In the genomic region with DNA sequence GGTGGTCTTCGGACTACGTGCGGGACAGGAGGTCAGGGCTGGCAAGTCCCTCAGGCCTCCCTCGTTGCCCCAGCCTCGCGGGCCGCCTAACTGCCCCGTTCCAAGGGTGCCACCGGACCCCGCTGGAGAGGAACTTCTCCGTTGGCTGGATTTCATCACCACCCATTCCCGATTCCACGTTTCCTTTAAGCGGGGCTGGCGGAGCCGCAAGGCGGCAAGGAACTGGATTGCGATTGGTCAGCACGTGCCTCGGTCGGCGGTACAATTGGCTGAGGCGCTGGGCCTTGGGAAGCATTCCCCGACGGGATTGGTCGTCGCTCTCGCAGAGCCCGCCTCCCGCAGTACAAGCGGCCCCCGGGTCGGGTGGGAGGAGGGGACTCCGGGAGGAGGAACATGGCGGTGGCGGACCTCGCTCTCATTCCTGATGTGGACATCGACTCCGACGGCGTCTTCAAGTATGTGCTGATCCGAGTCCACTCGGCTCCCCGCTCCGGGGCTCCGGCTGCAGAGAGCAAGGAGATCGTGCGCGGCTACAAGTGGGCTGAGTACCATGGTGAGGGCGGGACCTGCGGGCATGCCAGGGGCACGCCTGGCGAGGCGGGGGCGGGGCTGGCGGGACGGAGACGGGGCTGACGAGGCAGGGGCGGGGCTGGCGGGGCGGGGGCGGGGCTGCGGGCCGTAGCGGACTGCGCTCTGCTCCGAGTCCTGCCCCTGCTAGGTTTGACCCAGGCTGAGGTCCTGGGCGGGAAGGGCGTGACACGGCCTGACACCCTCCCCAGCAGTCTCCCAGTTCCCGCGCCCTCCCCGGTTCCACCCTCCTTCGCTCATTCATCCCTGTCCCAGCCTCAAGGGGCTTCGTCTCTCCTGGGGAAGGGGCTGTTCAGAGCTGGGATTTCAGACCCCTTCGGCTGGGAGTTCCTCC, we compare ENCODE assay signal across 1 cellular context.
A peak's percentile ranks its signal among the peaks of the same experiment; 100 is the strongest.
TF ChIP-seq lines count a peak whose summit lies in the region.

PHPT1 (plus strand) TSS at position 372 of the 922 bp plus-strand sequence; CDS start at position 394, 22 bp downstream.

TF ChIP-seq in HepG2, 621 proteins besides CTCF, POLR2A, EP300 and RAD21 (continued from another document and continues in another):
- TF ChIP-seq, protein P1, sequence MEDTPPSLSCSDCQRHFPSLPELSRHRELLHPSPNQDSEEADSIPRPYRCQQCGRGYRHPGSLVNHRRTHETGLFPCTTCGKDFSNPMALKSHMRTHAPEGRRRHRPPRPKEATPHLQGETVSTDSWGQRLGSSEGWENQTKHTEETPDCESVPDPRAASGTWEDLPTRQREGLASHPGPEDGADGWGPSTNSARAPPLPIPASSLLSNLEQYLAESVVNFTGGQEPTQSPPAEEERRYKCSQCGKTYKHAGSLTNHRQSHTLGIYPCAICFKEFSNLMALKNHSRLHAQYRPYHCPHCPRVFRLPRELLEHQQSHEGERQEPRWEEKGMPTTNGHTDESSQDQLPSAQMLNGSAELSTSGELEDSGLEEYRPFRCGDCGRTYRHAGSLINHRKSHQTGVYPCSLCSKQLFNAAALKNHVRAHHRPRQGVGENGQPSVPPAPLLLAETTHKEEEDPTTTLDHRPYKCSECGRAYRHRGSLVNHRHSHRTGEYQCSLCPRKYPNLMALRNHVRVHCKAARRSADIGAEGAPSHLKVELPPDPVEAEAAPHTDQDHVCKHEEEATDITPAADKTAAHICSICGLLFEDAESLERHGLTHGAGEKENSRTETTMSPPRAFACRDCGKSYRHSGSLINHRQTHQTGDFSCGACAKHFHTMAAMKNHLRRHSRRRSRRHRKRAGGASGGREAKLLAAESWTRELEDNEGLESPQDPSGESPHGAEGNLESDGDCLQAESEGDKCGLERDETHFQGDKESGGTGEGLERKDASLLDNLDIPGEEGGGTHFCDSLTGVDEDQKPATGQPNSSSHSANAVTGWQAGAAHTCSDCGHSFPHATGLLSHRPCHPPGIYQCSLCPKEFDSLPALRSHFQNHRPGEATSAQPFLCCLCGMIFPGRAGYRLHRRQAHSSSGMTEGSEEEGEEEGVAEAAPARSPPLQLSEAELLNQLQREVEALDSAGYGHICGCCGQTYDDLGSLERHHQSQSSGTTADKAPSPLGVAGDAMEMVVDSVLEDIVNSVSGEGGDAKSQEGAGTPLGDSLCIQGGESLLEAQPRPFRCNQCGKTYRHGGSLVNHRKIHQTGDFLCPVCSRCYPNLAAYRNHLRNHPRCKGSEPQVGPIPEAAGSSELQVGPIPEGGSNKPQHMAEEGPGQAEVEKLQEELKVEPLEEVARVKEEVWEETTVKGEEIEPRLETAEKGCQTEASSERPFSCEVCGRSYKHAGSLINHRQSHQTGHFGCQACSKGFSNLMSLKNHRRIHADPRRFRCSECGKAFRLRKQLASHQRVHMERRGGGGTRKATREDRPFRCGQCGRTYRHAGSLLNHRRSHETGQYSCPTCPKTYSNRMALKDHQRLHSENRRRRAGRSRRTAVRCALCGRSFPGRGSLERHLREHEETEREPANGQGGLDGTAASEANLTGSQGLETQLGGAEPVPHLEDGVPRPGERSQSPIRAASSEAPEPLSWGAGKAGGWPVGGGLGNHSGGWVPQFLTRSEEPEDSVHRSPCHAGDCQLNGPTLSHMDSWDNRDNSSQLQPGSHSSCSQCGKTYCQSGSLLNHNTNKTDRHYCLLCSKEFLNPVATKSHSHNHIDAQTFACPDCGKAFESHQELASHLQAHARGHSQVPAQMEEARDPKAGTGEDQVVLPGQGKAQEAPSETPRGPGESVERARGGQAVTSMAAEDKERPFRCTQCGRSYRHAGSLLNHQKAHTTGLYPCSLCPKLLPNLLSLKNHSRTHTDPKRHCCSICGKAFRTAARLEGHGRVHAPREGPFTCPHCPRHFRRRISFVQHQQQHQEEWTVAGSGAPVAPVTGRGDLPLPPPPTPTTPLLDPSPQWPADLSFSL (CRISPR knock-in tag; IDR thresholded peaks at IDR 0.05), result no peak
- TF ChIP-seq POLR2AphosphoS5 (IDR thresholded peaks at IDR 0.05; ENCODE audit: low read depth, low read length) (peak; percentile 70), ZFP91 (CRISPR knock-in tag; IDR thresholded peaks at IDR 0.05; ENCODE audit: borderline replicate concordance) (peak; percentile 99), SSRP1 (CRISPR knock-in tag; IDR thresholded peaks at IDR 0.05) (peak; percentile 76), MYC (CRISPR knock-in tag; IDR thresholded peaks at IDR 0.05; ENCODE audit: borderline replicate concordance) (peak; percentile 88), DZIP1 (CRISPR knock-in tag; IDR thresholded peaks at IDR 0.05) (no peak), NFRKB (IDR thresholded peaks at IDR 0.05) (no peak), KDM1A (CRISPR knock-in tag; IDR thresholded peaks at IDR 0.05) (no peak), ZNF496 (CRISPR knock-in tag; IDR thresholded peaks at IDR 0.05; ENCODE audit: insufficient replicate concordance) (no peak), KDM4B (CRISPR knock-in tag; IDR thresholded peaks at IDR 0.05) (peak; percentile 49; the same call in 1 of the 2 replicates), MXI1 (IDR thresholded peaks at IDR 0.05; ENCODE audit: borderline replicate concordance, low read depth, low read length) (peak; percentile 57; the same call in 1 of the 3 replicates), ZNF776 (CRISPR knock-in tag; IDR thresholded peaks at IDR 0.05) (no peak; the same call in 1 of the 2 replicates), BCL6 (CRISPR knock-in tag; IDR thresholded peaks at IDR 0.05) (no peak; the same call in 1 of the 2 replicates), ZFP36L2 (CRISPR knock-in tag; IDR thresholded peaks at IDR 0.05) (no peak), ZNF512B (CRISPR knock-in tag; IDR thresholded peaks at IDR 0.05; ENCODE audit: borderline replicate concordance) (no peak), PITX1 (CRISPR knock-in tag; IDR thresholded peaks at IDR 0.05) (peak; percentile 25; the same call in 1 of the 2 replicates), ZNF350 (CRISPR knock-in tag; IDR thresholded peaks at IDR 0.05; ENCODE audit: borderline replicate concordance, low read depth) (no peak; the same call in none of the 2 replicates), KMT2A (CRISPR knock-in tag; IDR thresholded peaks at IDR 0.05) (no peak), ZNF678 (CRISPR knock-in tag; IDR thresholded peaks at IDR 0.05) (no peak), ZC3H13 (CRISPR knock-in tag; IDR thresholded peaks at IDR 0.05) (peak; percentile 96), STAG1 (CRISPR knock-in tag; IDR thresholded peaks at IDR 0.05) (no peak), MED1 (CRISPR knock-in tag; IDR thresholded peaks at IDR 0.05) (peak; percentile 71), PHF5A (CRISPR knock-in tag; IDR thresholded peaks at IDR 0.05; ENCODE audit: low read depth, unreplicated experiment) (peak; percentile 43), ZNF790 (CRISPR knock-in tag; IDR thresholded peaks at IDR 0.05; ENCODE audit: borderline replicate concordance) (0 out of 2 replicates have a peak, but pooled peaks have one; percentile 39), PAX8 (CRISPR knock-in tag; IDR thresholded peaks at IDR 0.05; ENCODE audit: borderline replicate concordance) (no peak), ZNF30 (CRISPR knock-in tag; IDR thresholded peaks at IDR 0.05) (no peak), TGIF2 (CRISPR knock-in tag; IDR thresholded peaks at IDR 0.05) (peak; percentile 70), RFX3 (CRISPR knock-in tag; IDR thresholded peaks at IDR 0.05) (no peak), YEATS2 (CRISPR knock-in tag; IDR thresholded peaks at IDR 0.05; ENCODE audit: borderline replicate concordance) (peak; percentile 67; the same call in 1 of the 2 replicates), CREB3 (CRISPR knock-in tag; IDR thresholded peaks at IDR 0.05) (no peak), ZSCAN31 (CRISPR knock-in tag; IDR thresholded peaks at IDR 0.05; ENCODE audit: low read depth) (peak; percentile 53)
- TF ChIP-seq, protein P2, sequence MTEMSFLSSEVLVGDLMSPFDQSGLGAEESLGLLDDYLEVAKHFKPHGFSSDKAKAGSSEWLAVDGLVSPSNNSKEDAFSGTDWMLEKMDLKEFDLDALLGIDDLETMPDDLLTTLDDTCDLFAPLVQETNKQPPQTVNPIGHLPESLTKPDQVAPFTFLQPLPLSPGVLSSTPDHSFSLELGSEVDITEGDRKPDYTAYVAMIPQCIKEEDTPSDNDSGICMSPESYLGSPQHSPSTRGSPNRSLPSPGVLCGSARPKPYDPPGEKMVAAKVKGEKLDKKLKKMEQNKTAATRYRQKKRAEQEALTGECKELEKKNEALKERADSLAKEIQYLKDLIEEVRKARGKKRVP (CRISPR knock-in tag; IDR thresholded peaks at IDR 0.05), result peak in 1 of 2 experiments; percentile 97; a peak in 2 of 4 replicates
- TF ChIP-seq, protein P3, sequence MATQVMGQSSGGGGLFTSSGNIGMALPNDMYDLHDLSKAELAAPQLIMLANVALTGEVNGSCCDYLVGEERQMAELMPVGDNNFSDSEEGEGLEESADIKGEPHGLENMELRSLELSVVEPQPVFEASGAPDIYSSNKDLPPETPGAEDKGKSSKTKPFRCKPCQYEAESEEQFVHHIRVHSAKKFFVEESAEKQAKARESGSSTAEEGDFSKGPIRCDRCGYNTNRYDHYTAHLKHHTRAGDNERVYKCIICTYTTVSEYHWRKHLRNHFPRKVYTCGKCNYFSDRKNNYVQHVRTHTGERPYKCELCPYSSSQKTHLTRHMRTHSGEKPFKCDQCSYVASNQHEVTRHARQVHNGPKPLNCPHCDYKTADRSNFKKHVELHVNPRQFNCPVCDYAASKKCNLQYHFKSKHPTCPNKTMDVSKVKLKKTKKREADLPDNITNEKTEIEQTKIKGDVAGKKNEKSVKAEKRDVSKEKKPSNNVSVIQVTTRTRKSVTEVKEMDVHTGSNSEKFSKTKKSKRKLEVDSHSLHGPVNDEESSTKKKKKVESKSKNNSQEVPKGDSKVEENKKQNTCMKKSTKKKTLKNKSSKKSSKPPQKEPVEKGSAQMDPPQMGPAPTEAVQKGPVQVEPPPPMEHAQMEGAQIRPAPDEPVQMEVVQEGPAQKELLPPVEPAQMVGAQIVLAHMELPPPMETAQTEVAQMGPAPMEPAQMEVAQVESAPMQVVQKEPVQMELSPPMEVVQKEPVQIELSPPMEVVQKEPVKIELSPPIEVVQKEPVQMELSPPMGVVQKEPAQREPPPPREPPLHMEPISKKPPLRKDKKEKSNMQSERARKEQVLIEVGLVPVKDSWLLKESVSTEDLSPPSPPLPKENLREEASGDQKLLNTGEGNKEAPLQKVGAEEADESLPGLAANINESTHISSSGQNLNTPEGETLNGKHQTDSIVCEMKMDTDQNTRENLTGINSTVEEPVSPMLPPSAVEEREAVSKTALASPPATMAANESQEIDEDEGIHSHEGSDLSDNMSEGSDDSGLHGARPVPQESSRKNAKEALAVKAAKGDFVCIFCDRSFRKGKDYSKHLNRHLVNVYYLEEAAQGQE (IDR thresholded peaks at IDR 0.05; ENCODE audit: borderline replicate concordance in 1 of 2, low read depth in 1 of 2, low read length in 2 of 2), result no peak
